ENCODE assay signal across 8 cellular contexts in genomic region chr2:24046930-24047702, GRCh38. TPM values are rescaled to one million over a fixed set of nuclear protein-coding genes. Genes with fewer than 3 reads are reported as not detected.
DNase-seq lines count a peak whose midpoint lies in the region; ATAC-seq and TF ChIP-seq lines count a peak whose summit lies in the region.

WDCP (minus strand) TSS chr2:24047391; CDS start chr2:24039494, 7,897 bp downstream.

- intact Hi-C loops in natural killer cell (cut with micrococcal nuclease): loop anchor here (1.0 kb wide), 3 partner anchors 29 to 120 kb away; partner anchors contain the start of genes ATAD2B, SF3B6 and UBXN2A

- peaks cover 14% of the 10 kb centered on the region for H3K4me1 Mint-ChIP-seq in activated T-helper 17 cell treated with anti-CD3 and anti-CD28 coated beads, Interleukin-2, amount 50 U/mL, for 72 hours
- H3K4me1 Mint-ChIP-seq in natural killer cell: peaks cover 24 to 28% of the 10 kb centered on the region in 2 donors

- H3K36me3 Mint-ChIP-seq in activated T-helper 17 cell treated with anti-CD3 and anti-CD28 coated beads, Interleukin-2, amount 50 U/mL, for 72 hours (ENCODE audit: low read depth): peaks cover 12% of the 10 kb centered on the region
- no peaks in the 10 kb centered on the region for H3K36me3 Mint-ChIP-seq in natural killer cell

- POLR2A ChIA-PET in RWPE1 (lab: Yijun Ruan, JAX; ENCODE audit: low non-redundant PET): no interaction called here

- ATAC-seq in activated T-helper 17 cell treated with anti-CD3 and anti-CD28 coated beads, Interleukin-2, amount 50 U/mL, for 72 hours (replicated peaks): peak; percentile 99
- ATAC-seq in natural killer cell: peak; percentile 97 to 100 (median 99)

- no peak within 1 kb of the TSS for H3K4me3 Mint-ChIP-seq in activated T-helper 17 cell treated with anti-CD3 and anti-CD28 coated beads, Interleukin-2, amount 50 U/mL, for 72 hours
- peak within 1 kb of the TSS; percentile 99 for H3K4me3 Mint-ChIP-seq in natural killer cell

- DNase-seq in Daoy (ENCODE audit: low read depth): peak; percentile 99
- peak; percentile 73 for DNase-seq in GOT3 (lab: John Stamatoyannopoulos, UW)
- DNase-seq in LNCaP clone FGC (ENCODE audit: low read depth): peak; percentile 95
- DNase-seq in RWPE1 (ENCODE audit: low spot score): peak; percentile 95
- DNase-seq in fibroblast of peridontal ligament (ENCODE audit: extremely low read depth): peak; percentile 98
- DNase-seq in natural killer cell: peak; percentile 88
- DNase-seq in stimulated activated naive CD4-positive, alpha-beta T cell treated with Interleukin-2 at 50 U/mL for 16 hours (lab: John Stamatoyannopoulos, UW): peak; percentile 94

- peak within 1 kb of the TSS; percentile 75 for H3K27ac ChIP-seq in RWPE1

- no peak for TF ChIP-seq CTCF in LNCaP clone FGC (IDR thresholded peaks at IDR 0.05; ENCODE audit: control insufficient read depth, extremely low read depth, insufficient read depth)
- no peak for TF ChIP-seq CTCF in RWPE1 (conservative IDR thresholded peaks at IDR 0.05; ENCODE audit: low read depth)
- TF ChIP-seq CTCF in natural killer cell (IDR thresholded peaks at IDR 0.05): no peak

- peak within 1 kb of the TSS; percentile 91 for H3K4me3 ChIP-seq in LNCaP clone FGC (ENCODE audit: low read depth, low read length)

- no peaks in the 10 kb centered on the region for H3K9me3 Mint-ChIP-seq in activated T-helper 17 cell treated with anti-CD3 and anti-CD28 coated beads, Interleukin-2, amount 50 U/mL, for 72 hours
- no peaks in the 10 kb centered on the region for H3K9me3 Mint-ChIP-seq in natural killer cell

- H3K27me3 Mint-ChIP-seq in activated T-helper 17 cell treated with anti-CD3 and anti-CD28 coated beads, Interleukin-2, amount 50 U/mL, for 72 hours: no peaks in the 10 kb centered on the region
- H3K27me3 Mint-ChIP-seq in natural killer cell (ENCODE audit: low read depth in 2 of 2): no peaks in the 10 kb centered on the region

- peak within 1 kb of the TSS; percentile 90 for H3K27ac Mint-ChIP-seq in activated T-helper 17 cell treated with anti-CD3 and anti-CD28 coated beads, Interleukin-2, amount 50 U/mL, for 72 hours
- H3K27ac Mint-ChIP-seq in natural killer cell: peak within 1 kb of the TSS; percentile 93 to 94

- CTCF ChIA-PET in RWPE1 (lab: Yijun Ruan, JAX): interaction anchor here (0.6 kb wide), 2 partner anchors 104 to 120 kb away, joined by 3 to 5 read pairs; partner anchors contain the start of gene ATAD2B

RNA-seq across cellular contexts. Expression of gene WDCP, which starts in this region (rescaled TPM):
- total RNA-seq in Daoy (2014; rRNA removed; shearing (Covaris generic)): 14.6 and 18.0 TPM in 2 replicates
- 10 to 100 TPM; 19.0 to 25.0 TPM for total RNA-seq in activated T-helper 17 cell treated with anti-CD3 and anti-CD28 coated beads, Interleukin-2, amount 50 U/mL, for 72 hours
- total RNA-seq in natural killer cell: 10 to 100 TPM in 2 of 3 donors, 1 to 10 TPM in 1; 2.4 to 11.8 (median 11.2) TPM

Comparison
In these comparisons a context has a peak if more than half of its experiments do, and no peak if none do; other contexts are left out.
1. Peak in every context shown above with its lines: DNase-seq, ATAC-seq, H3K4me3 ChIP-seq and H3K27ac ChIP-seq.